Comparison of ENCODE assay signal across 2 cellular contexts in the genomic region with DNA sequence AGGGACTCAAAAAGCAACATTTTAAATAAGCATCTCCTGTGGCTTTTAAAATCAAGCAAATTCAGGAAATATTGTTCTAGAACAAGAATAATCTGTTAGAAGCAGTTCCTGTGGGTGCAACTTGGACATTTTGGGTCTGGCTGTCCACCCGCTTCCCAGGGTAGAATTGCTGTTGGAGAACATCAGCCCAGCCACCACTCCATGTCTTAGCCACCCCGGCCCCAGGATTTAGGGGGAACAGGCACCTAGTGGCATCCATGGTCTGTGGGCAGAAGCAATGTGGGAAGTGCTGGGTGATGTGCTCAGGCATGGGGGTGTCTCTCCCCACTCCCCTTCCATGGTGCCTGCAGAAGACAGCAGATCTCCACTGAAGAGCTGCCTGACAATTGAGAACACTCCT.
TF ChIP-seq lines count a peak whose summit lies in the region.

No MANE protein-coding gene starts in this region.

TF ChIP-seq in SK-N-SH, 30 proteins besides CTCF, POLR2A, EP300 and RAD21 (continued from another document):
- TF ChIP-seq FOXM1 (IDR thresholded peaks at IDR 0.05; ENCODE audit: low read depth) = no peak
- TF ChIP-seq, protein P1, sequence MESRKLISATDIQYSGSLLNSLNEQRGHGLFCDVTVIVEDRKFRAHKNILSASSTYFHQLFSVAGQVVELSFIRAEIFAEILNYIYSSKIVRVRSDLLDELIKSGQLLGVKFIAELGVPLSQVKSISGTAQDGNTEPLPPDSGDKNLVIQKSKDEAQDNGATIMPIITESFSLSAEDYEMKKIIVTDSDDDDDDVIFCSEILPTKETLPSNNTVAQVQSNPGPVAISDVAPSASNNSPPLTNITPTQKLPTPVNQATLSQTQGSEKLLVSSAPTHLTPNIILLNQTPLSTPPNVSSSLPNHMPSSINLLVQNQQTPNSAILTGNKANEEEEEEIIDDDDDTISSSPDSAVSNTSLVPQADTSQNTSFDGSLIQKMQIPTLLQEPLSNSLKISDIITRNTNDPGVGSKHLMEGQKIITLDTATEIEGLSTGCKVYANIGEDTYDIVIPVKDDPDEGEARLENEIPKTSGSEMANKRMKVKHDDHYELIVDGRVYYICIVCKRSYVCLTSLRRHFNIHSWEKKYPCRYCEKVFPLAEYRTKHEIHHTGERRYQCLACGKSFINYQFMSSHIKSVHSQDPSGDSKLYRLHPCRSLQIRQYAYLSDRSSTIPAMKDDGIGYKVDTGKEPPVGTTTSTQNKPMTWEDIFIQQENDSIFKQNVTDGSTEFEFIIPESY (IDR thresholded peaks at IDR 0.05; ENCODE audit: borderline replicate concordance, low read depth) = no peak
- TF ChIP-seq RCOR1 (IDR thresholded peaks at IDR 0.05; ENCODE audit: low read length) = no peak
- no peak for TF ChIP-seq SIN3A (IDR thresholded peaks at IDR 0.05; ENCODE audit: borderline replicate concordance, low read depth, low read length)
- TF ChIP-seq JUND (IDR thresholded peaks at IDR 0.05) = no peak
- TF ChIP-seq GATA2 (CRISPR knock-in tag; IDR thresholded peaks at IDR 0.05) = no peak
- no peak for TF ChIP-seq RXRA (IDR thresholded peaks at IDR 0.05; ENCODE audit: borderline replicate concordance, low read depth)
- TF ChIP-seq, protein P2, sequence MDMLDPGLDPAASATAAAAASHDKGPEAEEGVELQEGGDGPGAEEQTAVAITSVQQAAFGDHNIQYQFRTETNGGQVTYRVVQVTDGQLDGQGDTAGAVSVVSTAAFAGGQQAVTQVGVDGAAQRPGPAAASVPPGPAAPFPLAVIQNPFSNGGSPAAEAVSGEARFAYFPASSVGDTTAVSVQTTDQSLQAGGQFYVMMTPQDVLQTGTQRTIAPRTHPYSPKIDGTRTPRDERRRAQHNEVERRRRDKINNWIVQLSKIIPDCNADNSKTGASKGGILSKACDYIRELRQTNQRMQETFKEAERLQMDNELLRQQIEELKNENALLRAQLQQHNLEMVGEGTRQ (IDR thresholded peaks at IDR 0.05; ENCODE audit: borderline replicate concordance, low read depth, low read length) = no peak
- TF ChIP-seq, protein P3, sequence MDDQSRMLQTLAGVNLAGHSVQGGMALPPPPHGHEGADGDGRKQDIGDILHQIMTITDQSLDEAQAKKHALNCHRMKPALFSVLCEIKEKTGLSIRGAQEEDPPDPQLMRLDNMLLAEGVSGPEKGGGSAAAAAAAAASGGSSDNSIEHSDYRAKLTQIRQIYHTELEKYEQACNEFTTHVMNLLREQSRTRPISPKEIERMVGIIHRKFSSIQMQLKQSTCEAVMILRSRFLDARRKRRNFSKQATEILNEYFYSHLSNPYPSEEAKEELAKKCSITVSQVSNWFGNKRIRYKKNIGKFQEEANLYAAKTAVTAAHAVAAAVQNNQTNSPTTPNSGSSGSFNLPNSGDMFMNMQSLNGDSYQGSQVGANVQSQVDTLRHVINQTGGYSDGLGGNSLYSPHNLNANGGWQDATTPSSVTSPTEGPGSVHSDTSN (IDR thresholded peaks at IDR 0.05) = no peak

TF ChIP-seq in SK-N-SH treated with all-trans-retinoic acid at 6 μM for 48 hours, 23 proteins besides CTCF, POLR2A, EP300 and RAD21 (continued from another document):
- TF ChIP-seq, protein P4, sequence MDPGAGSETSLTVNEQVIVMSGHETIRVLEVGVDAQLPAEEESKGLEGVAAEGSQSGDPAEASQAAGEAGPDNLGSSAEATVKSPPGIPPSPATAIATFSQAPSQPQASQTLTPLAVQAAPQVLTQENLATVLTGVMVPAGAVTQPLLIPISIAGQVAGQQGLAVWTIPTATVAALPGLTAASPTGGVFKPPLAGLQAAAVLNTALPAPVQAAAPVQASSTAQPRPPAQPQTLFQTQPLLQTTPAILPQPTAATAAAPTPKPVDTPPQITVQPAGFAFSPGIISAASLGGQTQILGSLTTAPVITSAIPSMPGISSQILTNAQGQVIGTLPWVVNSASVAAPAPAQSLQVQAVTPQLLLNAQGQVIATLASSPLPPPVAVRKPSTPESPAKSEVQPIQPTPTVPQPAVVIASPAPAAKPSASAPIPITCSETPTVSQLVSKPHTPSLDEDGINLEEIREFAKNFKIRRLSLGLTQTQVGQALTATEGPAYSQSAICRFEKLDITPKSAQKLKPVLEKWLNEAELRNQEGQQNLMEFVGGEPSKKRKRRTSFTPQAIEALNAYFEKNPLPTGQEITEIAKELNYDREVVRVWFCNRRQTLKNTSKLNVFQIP (CRISPR knock-in tag; IDR thresholded peaks at IDR 0.05; ENCODE audit: borderline replicate concordance, low read depth) = no peak
- TF ChIP-seq SNAI2 (CRISPR knock-in tag; IDR thresholded peaks at IDR 0.05) = no peak
- no peak for TF ChIP-seq ZNF565 (CRISPR knock-in tag; conservative IDR thresholded peaks at IDR 0.05; ENCODE audit: low read depth)
- TF ChIP-seq BACH2 (CRISPR knock-in tag; IDR thresholded peaks at IDR 0.05; ENCODE audit: borderline replicate concordance) = no peak
- no peak for TF ChIP-seq TCF4 (CRISPR knock-in tag; IDR thresholded peaks at IDR 0.05; ENCODE audit: borderline replicate concordance)
